Comparison of ENCODE assay signal across 8 cellular contexts in the genomic region with DNA sequence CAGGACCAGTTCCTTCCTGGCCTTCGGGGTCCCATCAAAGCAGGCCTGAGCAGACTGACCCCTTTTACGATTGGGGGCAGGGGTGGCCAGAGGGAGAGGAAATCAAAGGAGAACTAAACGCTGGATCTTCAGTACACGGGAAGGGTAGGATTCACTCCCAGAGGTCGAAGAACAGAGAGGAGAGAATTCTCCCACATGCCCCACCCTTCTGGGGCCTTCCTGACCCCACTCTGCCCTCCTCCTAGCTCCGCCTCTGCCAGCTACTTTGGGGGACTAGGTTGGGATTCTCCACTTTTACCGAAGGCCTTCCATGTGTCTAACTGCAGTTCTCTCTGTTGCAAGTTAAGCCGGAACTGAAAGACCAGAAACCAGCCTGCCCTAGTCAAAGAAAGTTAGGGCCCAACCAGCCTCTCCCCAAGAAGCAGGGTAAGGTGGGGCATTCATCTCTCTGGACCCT. TPM values are rescaled to one million over a fixed set of nuclear protein-coding genes. Genes with fewer than 3 reads are reported as not detected.
DNase-seq lines count a peak whose midpoint lies in the region; ATAC-seq and TF ChIP-seq lines count a peak whose summit lies in the region.

No MANE protein-coding gene starts in this region.

- H3K27me3 ChIP-seq in HL-60 (ENCODE audit: insufficient read depth, poor library complexity, severe bottlenecking) = no peaks in the 10 kb centered on the region
- no peaks in the 10 kb centered on the region for H3K27me3 ChIP-seq in gastroesophageal sphincter
- H3K27me3 ChIP-seq in psoas muscle (ENCODE audit: insufficient read depth in 3 of 3, low read length in 2 of 3) = no peaks in the 10 kb centered on the region

- H3K4me3 ChIP-seq in AG04449 (ENCODE audit: low read depth, low read length) (peak overlapping the region; percentile 88), HL-60 (replicated peaks; ENCODE audit: insufficient read depth, low read length) (peak overlapping the region; percentile 84), gastroesophageal sphincter (peak overlapping the region; percentile 73 to 92), psoas muscle (peak overlapping the region; percentile 88)

- TF ChIP-seq POLR2A in gastroesophageal sphincter (IDR thresholded peaks at IDR 0.05) = no peak

- H3K4me3 Mint-ChIP-seq in activated B cell treated with CpG ODN at 0.5 μM for 24 hours = peak overlapping the region; percentile 97

- H3K9me3 ChIP-seq in gastroesophageal sphincter (no peaks in the 10 kb centered on the region), psoas muscle (no peaks in the 10 kb centered on the region)

- no peaks in the 10 kb centered on the region for H3K27me3 Mint-ChIP-seq in activated B cell treated with CpG ODN at 0.5 μM for 24 hours

- no peaks in the 10 kb centered on the region for H3K9me3 Mint-ChIP-seq in activated B cell treated with CpG ODN at 0.5 μM for 24 hours

- peaks cover 34% of the 10 kb centered on the region for H3K36me3 Mint-ChIP-seq in activated B cell treated with CpG ODN at 0.5 μM for 24 hours (ENCODE audit: low read depth)

- no peaks in the 10 kb centered on the region for H3K36me3 ChIP-seq in gastroesophageal sphincter
- no peaks in the 10 kb centered on the region for H3K36me3 ChIP-seq in psoas muscle (ENCODE audit: insufficient read depth in 1 of 2, low read depth in 1 of 2)

- CTCF ChIA-PET in AG04449 (lab: Yijun Ruan, JAX) = interaction anchor here (1.4 to 4.1 kb wide), 4 partner anchors 10 to 41 kb away, joined by 5 to 30 read pairs (median 23); no protein-coding TSS in a partner anchor
- CTCF ChIA-PET in activated B cell treated with CpG ODN at 0.5 μM for 24 hours (lab: Charles Lee) = interaction anchor here (1.0 to 9.8 kb wide), 7 partner anchors 8 to 45 kb away, joined by 3 to 146 read pairs (median 5); partner anchors contain the start of gene RXFP4

- TF ChIP-seq EP300 in gastroesophageal sphincter (IDR thresholded peaks at IDR 0.05) = no peak

- peak overlapping the region; percentile 100 for H3K27ac ChIP-seq in HL-60 (replicated peaks)
- H3K27ac ChIP-seq in gastroesophageal sphincter = peak overlapping the region; percentile 93 to 99 (median 96)
- H3K27ac ChIP-seq in psoas muscle = peak overlapping the region; percentile 89

- WGBS in gastroesophageal sphincter (ENCODE audit: low coverage in 1 of 2), 2 donors = 0 to 10% methylated on average over 4 to 6 of the region's 8 CpGs
- 2 to 8% (median 3%) methylated on average over 7 to 8 of the region's 8 CpGs for WGBS in psoas muscle, 3 donors

- no peak for ATAC-seq in activated B cell treated with CpG ODN at 0.5 μM for 24 hours (ENCODE audit: low read depth)
- no peak for ATAC-seq in gastroesophageal sphincter
- ATAC-seq in psoas muscle = peak in 3 of 4 donors; percentile 37 to 52 (median 39)
- ATAC-seq in HG03175 (IDR thresholded peaks at IDR 0.05; ENCODE audit: unreplicated experiment) = no peak
- no peak for ATAC-seq in HG03196 (IDR thresholded peaks at IDR 0.05; ENCODE audit: unreplicated experiment)

- POLR2A ChIA-PET in AG04449 (lab: Yijun Ruan, JAX) (interaction anchor here (0.9 to 6.2 kb wide), 5 partner anchors 11 to 41 kb away, joined by 3 to 58 read pairs (median 6); no protein-coding TSS in a partner anchor), activated B cell treated with CpG ODN at 0.5 μM for 24 hours (lab: Charles Lee) (interaction anchor here (0.5 to 14.6 kb wide), 17 partner anchors 8 to 750 kb away, joined by 3 to 403 read pairs (median 6); partner anchors contain the start of genes GON4L, ISG20L2, KHDC4 and METTL25B)

- TF ChIP-seq CTCF in AG04449 (IDR thresholded peaks at IDR 0.05; ENCODE audit: insufficient read depth, low read length, missing control alignments) (no peak), HL-60 (IDR thresholded peaks at IDR 0.05; ENCODE audit: insufficient read depth, low read length) (no peak), activated B cell treated with CpG ODN at 0.5 μM for 24 hours (IDR thresholded peaks at IDR 0.05) (no peak), gastroesophageal sphincter (IDR thresholded peaks at IDR 0.05) (no peak), psoas muscle (IDR thresholded peaks at IDR 0.05) (no peak)

- peak overlapping the region; percentile 90 for H3K27ac Mint-ChIP-seq in activated B cell treated with CpG ODN at 0.5 μM for 24 hours

- peaks cover 18 to 88% (median 56%) of the 10 kb centered on the region in 3 donors for H3K4me1 ChIP-seq in gastroesophageal sphincter
- H3K4me1 ChIP-seq in psoas muscle = peaks cover 64% of the 10 kb centered on the region

- H3K4me1 Mint-ChIP-seq in activated B cell treated with CpG ODN at 0.5 μM for 24 hours = peaks cover 86% of the 10 kb centered on the region

- intact Hi-C loops in activated B cell treated with CpG ODN at 0.5 μM for 24 hours (cut with micrococcal nuclease) = loop anchor here (1.0 to 5.0 kb wide), 7 partner anchors 9 to 122 kb away; partner anchors contain the start of genes GON4L, KHDC4, LAMTOR2 and RIT1
- intact Hi-C loops in psoas muscle (cut with DNase I) = no loop called here

- no peak for DNase-seq in AG04449 (ENCODE audit: low read depth, low spot score)
- peak; percentile 50 to 54 for DNase-seq in HL-60 (ENCODE audit: low read depth in 1 of 2, low spot score in 1 of 2)
- DNase-seq in activated B cell treated with CpG ODN at 0.5 μM for 24 hours = no peak
- DNase-seq in psoas muscle = no peak
- DNase-seq in DMS153 treated with DMSO at 0.1 percent for 48 hours (lab: John Stamatoyannopoulos, UW; ENCODE audit: unreplicated experiment) = no peak

RNA-seq across cellular contexts. Expression of gene ARHGEF2, which starts 0.7 kb away (rescaled TPM):
- 188 and 207 TPM in 2 replicates for total RNA-seq in activated B cell treated with CpG ODN at 0.5 μM for 24 hours
- 10 to 100 TPM; 69.7 to 94.0 (median 82.6) TPM for total RNA-seq in gastroesophageal sphincter
- total RNA-seq in psoas muscle = 10 to 100 TPM; 22.8 to 54.0 (median 46.3) TPM
- 10 to 100 TPM in 2 of 3 donors, 1 to 10 TPM in 1; 7.4 to 39.1 (median 12.1) TPM for polyA plus RNA-seq in psoas muscle

RNA-seq across cellular contexts. Expression of gene RXFP4, which starts 37.6 kb away (rescaled TPM):
- total RNA-seq in activated B cell treated with CpG ODN at 0.5 μM for 24 hours = not detected in 2 replicates
- total RNA-seq in gastroesophageal sphincter = under 1 TPM in 1 of 4 donors, not detected in 3; 0.27 TPM
- total RNA-seq in psoas muscle = not detected
- polyA plus RNA-seq in psoas muscle = not detected

RNA-seq across cellular contexts. Expression of gene SSR2, which starts 41.8 kb away (rescaled TPM):
- total RNA-seq in activated B cell treated with CpG ODN at 0.5 μM for 24 hours = 136 and 146 TPM in 2 replicates
- 100 to 1,000 TPM; 103 to 157 (median 146) TPM for total RNA-seq in gastroesophageal sphincter
- 10 to 100 TPM; 44.6 to 77.5 (median 61.6) TPM for total RNA-seq in psoas muscle
- 100 to 1,000 TPM in 2 of 3 donors, 10 to 100 TPM in 1; 83.0 to 255 (median 124) TPM for polyA plus RNA-seq in psoas muscle

RNA-seq across cellular contexts. Expression of gene KHDC4, which starts 44.8 kb away (rescaled TPM):
- total RNA-seq in activated B cell treated with CpG ODN at 0.5 μM for 24 hours (88.3 and 105 TPM in 2 replicates), gastroesophageal sphincter (10 to 100 TPM; 20.4 to 57.4 (median 34.6) TPM), psoas muscle (10 to 100 TPM; 16.4 to 26.1 (median 23.1) TPM)
- 10 to 100 TPM; 11.0 to 33.1 (median 11.2) TPM for polyA plus RNA-seq in psoas muscle

Comparison
In these comparisons a context has a peak if more than half of its experiments do, and no peak if none do; other contexts are left out.
1. DNase-seq: peak in HL-60 (2 of 2); none in AG04449 (single experiment), activated B cell treated with CpG ODN at 0.5 μM for 24 hours (single experiment), psoas muscle (0 of 2) and DMS153 treated with DMSO at 0.1 percent for 48 hours (single experiment).
2. ATAC-seq: peak in psoas muscle (3 of 4); none in activated B cell treated with CpG ODN at 0.5 μM for 24 hours (single experiment), gastroesophageal sphincter (single experiment), HG03175 (single experiment) and HG03196 (single experiment).
3. Peak in every context shown above with its lines, with median percentiles within 50 percentile points of each other: H3K4me3 ChIP-seq and H3K27ac ChIP-seq.